In the genomic region with DNA sequence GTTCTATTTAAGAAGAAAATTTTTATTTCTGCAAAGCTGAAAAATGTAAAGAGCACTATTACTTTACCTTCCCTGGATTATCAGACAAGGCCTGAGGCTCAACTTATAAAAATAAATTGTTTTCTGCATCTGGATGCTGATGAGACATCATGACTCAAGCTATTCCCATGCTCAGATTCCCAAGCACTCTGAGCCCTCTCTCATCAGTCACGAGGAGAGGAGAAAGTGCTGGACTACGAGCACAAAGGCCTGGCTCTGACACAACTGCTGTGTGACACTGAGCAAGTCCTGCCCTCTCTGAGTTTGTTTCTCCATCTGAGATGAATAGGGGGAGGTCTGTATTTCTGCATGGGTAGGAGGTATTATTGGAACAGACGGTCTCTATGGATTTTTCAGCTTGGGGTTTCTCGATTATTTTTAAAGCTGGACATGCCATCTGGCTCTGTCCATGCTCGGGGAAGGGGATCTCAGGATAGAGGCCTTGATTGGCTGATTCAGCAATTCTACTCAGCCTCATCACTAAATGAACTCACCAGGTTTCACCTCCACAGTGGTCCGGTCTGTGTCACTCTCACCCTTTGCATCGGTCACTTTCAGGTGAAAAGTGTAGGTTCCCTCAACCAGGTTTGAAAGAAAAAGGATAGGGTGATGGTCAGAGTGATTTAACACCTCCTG, we compare ENCODE assay signal across 1 cellular context.
TF ChIP-seq lines count a peak whose summit lies in the region.

No MANE protein-coding gene starts in this region.

TF ChIP-seq in SK-N-SH, 30 proteins besides CTCF, POLR2A, EP300 and RAD21 (continued from another document):
- TF ChIP-seq, protein P1, sequence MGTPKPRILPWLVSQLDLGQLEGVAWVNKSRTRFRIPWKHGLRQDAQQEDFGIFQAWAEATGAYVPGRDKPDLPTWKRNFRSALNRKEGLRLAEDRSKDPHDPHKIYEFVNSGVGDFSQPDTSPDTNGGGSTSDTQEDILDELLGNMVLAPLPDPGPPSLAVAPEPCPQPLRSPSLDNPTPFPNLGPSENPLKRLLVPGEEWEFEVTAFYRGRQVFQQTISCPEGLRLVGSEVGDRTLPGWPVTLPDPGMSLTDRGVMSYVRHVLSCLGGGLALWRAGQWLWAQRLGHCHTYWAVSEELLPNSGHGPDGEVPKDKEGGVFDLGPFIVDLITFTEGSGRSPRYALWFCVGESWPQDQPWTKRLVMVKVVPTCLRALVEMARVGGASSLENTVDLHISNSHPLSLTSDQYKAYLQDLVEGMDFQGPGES (IDR thresholded peaks at IDR 0.05; ENCODE audit: low read depth, low read length), result no peak
- TF ChIP-seq, protein P2, sequence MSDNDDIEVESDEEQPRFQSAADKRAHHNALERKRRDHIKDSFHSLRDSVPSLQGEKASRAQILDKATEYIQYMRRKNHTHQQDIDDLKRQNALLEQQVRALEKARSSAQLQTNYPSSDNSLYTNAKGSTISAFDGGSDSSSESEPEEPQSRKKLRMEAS (IDR thresholded peaks at IDR 0.05; ENCODE audit: low read depth), result peak; percentile 59; the same call in 1 of the 2 replicates
- TF ChIP-seq YY1 (IDR thresholded peaks at IDR 0.05; ENCODE audit: low read depth), result no peak
- peak; percentile 51; the same call in 1 of the 2 replicates for TF ChIP-seq TCF12 (IDR thresholded peaks at IDR 0.05)
- TF ChIP-seq ELF1 (IDR thresholded peaks at IDR 0.05), result no peak
- TF ChIP-seq JUND (IDR thresholded peaks at IDR 0.05), result peak; percentile 31; the same call in 1 of the 2 replicates
- no peak for TF ChIP-seq MEF2A (IDR thresholded peaks at IDR 0.05; ENCODE audit: borderline replicate concordance, low read depth)
- TF ChIP-seq FOSL2 (IDR thresholded peaks at IDR 0.05; ENCODE audit: borderline replicate concordance, low read depth), result peak; percentile 66; the same call in 1 of the 2 replicates
- no peak for TF ChIP-seq GABPA (IDR thresholded peaks at IDR 0.05; ENCODE audit: low read depth)
- TF ChIP-seq RXRA (IDR thresholded peaks at IDR 0.05; ENCODE audit: borderline replicate concordance, low read depth), result no peak
- TF ChIP-seq SMC3 (IDR thresholded peaks at IDR 0.05; ENCODE audit: low read depth, low read length), result no peak
- no peak; the same call in 1 of the 2 replicates for TF ChIP-seq POLR2AphosphoS5 (IDR thresholded peaks at IDR 0.05; ENCODE audit: low read depth, low read length)
- no peak for TF ChIP-seq NRF1 (IDR thresholded peaks at IDR 0.05; ENCODE audit: low read depth, low read length)
- TF ChIP-seq, protein P3, sequence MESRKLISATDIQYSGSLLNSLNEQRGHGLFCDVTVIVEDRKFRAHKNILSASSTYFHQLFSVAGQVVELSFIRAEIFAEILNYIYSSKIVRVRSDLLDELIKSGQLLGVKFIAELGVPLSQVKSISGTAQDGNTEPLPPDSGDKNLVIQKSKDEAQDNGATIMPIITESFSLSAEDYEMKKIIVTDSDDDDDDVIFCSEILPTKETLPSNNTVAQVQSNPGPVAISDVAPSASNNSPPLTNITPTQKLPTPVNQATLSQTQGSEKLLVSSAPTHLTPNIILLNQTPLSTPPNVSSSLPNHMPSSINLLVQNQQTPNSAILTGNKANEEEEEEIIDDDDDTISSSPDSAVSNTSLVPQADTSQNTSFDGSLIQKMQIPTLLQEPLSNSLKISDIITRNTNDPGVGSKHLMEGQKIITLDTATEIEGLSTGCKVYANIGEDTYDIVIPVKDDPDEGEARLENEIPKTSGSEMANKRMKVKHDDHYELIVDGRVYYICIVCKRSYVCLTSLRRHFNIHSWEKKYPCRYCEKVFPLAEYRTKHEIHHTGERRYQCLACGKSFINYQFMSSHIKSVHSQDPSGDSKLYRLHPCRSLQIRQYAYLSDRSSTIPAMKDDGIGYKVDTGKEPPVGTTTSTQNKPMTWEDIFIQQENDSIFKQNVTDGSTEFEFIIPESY (IDR thresholded peaks at IDR 0.05; ENCODE audit: borderline replicate concordance, low read depth), result no peak
- peak; percentile 24; the same call in 1 of the 2 replicates for TF ChIP-seq NFIC (IDR thresholded peaks at IDR 0.05; ENCODE audit: borderline replicate concordance)
- no peak for TF ChIP-seq TEAD4 (IDR thresholded peaks at IDR 0.05; ENCODE audit: borderline replicate concordance, insufficient read depth)
- no peak for TF ChIP-seq FOXM1 (IDR thresholded peaks at IDR 0.05; ENCODE audit: low read depth)
